11 cellular contexts compared by ENCODE assay signal in the genomic region with DNA sequence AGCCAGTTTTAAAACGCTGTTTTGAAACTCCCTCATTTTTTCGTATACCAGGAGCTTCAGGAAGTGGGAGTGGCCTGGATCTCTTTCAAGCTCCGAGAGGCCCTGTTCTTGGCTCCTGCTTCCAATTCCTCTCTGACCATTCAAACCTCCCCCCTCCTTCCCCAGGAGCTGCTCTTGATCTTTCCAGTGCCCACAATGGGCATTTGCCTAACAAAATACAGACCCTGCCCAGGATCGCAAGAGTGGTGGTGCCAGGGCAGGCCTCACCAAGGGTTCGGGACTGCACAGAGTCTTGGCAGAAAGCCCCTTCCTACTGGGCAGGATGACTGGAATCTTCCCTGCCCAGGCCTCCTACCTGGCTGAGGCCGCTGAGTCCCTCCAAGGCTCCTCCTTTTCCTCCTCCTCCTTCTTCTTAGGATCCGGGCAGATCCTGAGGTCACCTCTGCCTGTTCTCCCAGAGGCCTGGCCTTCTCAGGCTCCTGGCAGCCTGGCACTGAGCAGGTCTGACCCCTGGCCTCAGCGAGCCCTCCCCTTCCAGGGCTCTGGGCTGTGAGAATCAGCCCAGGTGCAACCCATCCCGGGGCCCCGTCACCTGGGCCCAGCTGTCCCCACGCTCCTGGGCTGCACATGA. TPM values are rescaled to one million over a fixed set of nuclear protein-coding genes. Genes with fewer than 3 reads are reported as not detected.
A peak's percentile ranks its signal among the peaks of the same experiment; 100 is the strongest.
DNase-seq lines count a peak whose midpoint lies in the region; ATAC-seq and TF ChIP-seq lines count a peak whose summit lies in the region.
"Had no signal": no experiment of that assay in that cellular context is flagged by ENCODE, and none has a peak within 500 bp of the region (broad histone marks: within the 10 kb centered on the region; RNA-seq: fewer than 3 reads in every experiment).

No MANE protein-coding gene starts in this region.

- DNase-seq in EH (ENCODE audit: low read depth) (peak; percentile 8), NCI-H510A (lab: John Stamatoyannopoulos, UW) (peak; percentile 19), fibroblast of pulmonary artery (ENCODE audit: low read depth) (peak; percentile 5), omental fat pad (ENCODE audit: low spot score) (no peak), T-helper 9 cell (no peak), HPDE6-E6E7 (ENCODE audit: extremely low spot score) (no peak)
- DNase-seq: brain microvascular endothelial cell, HCEC 1CT had no signal

- TF ChIP-seq CTCF in fibroblast of pulmonary artery (IDR thresholded peaks at IDR 0.05; ENCODE audit: low read length, missing control alignments), result no peak
- TF ChIP-seq CTCF in omental fat pad (IDR thresholded peaks at IDR 0.05), result no peak

- ATAC-seq in omental fat pad (ENCODE audit: low FRiP score), result peak; percentile 46
- ATAC-seq in GM19452 (IDR thresholded peaks at IDR 0.05; ENCODE audit: unreplicated experiment), result no peak
- no peak for ATAC-seq in GM19455 (IDR thresholded peaks at IDR 0.05; ENCODE audit: unreplicated experiment)

- H3K4me3 ChIP-seq in fibroblast of pulmonary artery (replicated peaks; ENCODE audit: low read depth, low read length), result no peak overlapping the region

RNA-seq across cellular contexts. Expression of gene NOS1, which starts 46.9 kb away (rescaled TPM):
- 1 to 10 TPM in 1 of 4 donors, under 1 TPM in 3; under 0.01 to 1.4 (median 0.11) TPM for total RNA-seq in omental fat pad
- total RNA-seq: LHCN-M2 had no signal

Comparison
In these comparisons a context has a peak if more than half of its experiments do, and no peak if none do; other contexts are left out.
1. DNase-seq: peak in EH (single experiment), NCI-H510A (single experiment) and fibroblast of pulmonary artery (single experiment); none in omental fat pad (single experiment), T-helper 9 cell (single experiment) and HPDE6-E6E7 (single experiment).